In the genomic region with DNA sequence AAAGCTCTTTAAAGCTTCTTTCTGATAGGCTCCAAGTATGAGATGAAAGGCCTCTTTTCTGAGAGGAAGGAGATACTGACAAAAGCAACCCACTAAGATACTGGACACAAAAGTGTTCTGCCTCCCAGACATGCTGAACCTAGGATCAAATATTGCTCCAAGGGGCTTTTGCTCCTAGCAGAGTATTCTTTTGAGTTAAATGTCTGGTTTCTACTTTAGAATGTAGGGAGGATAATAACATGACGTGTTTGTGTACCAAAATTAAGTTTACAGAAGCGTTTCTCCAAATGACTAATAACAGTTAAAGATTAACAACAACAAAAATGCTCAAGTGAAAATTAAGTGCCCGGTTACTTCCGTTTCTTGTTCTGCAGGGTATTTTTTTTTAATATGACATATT, we compare ENCODE assay signal across 22 cellular contexts.
DNase-seq lines count a peak whose midpoint lies in the region; ATAC-seq and TF ChIP-seq lines count a peak whose summit lies in the region.
"Had no signal": no experiment of that assay in that cellular context is flagged by ENCODE, and none has a peak within 500 bp of the region (broad histone marks: within the 10 kb centered on the region; RNA-seq: fewer than 3 reads in every experiment).

No MANE protein-coding gene starts in this region.

- no peaks in the 10 kb centered on the region for H3K9me3 ChIP-seq in hepatocyte (ENCODE audit: low read depth)
- no peaks in the 10 kb centered on the region for H3K9me3 ChIP-seq in lower lobe of right lung
- H3K9me3 ChIP-seq in heart right ventricle, result peaks cover 0 to 18% (median 0%) of the 10 kb centered on the region in 11 donors
- H3K9me3 ChIP-seq: sigmoid colon, SJSA1, tibial nerve had no signal

- WGBS in hepatocyte (ENCODE audit: low lambda C conversion rate, missing lambda C conversion rate), result 62% methylated on average over 4 of the region's 4 CpGs
- 60 to 75% methylated on average over 4 of the region's 4 CpGs for WGBS in heart right ventricle, 2 donors

- no peaks in the 10 kb centered on the region for H3K9me2 ChIP-seq in hepatocyte (replicated peaks; ENCODE audit: insufficient read depth)

- H3K27me3 ChIP-seq in hepatocyte, result no peaks in the 10 kb centered on the region
- no peaks in the 10 kb centered on the region for H3K27me3 ChIP-seq in lower lobe of right lung (ENCODE audit: low read depth)
- H3K27me3 ChIP-seq in heart right ventricle, result no peaks in the 10 kb centered on the region
- H3K27me3 ChIP-seq: cardiac muscle cell, sigmoid colon, SJSA1, tibial nerve had no signal

- no peaks in the 10 kb centered on the region for H3K79me2 ChIP-seq in hepatocyte
- H3K79me2 ChIP-seq: parathyroid adenoma had no signal

- H3K27ac ChIP-seq in hepatocyte (no peak overlapping the region), lower lobe of right lung (no peak overlapping the region), heart right ventricle (no peak overlapping the region)
- H3K27ac ChIP-seq: cardiac muscle cell, parathyroid adenoma, sigmoid colon, SJSA1, tibial nerve, WERI-Rb-1 had no signal

- H4K20me1 ChIP-seq in hepatocyte (ENCODE audit: insufficient read depth, poor library complexity, severe bottlenecking), result no peaks in the 10 kb centered on the region

- peak; percentile 18 for DNase-seq in DMS53 (lab: John Stamatoyannopoulos, UW)
- no peak for DNase-seq in hepatocyte (ENCODE audit: low spot score)
- no peak for DNase-seq in lower lobe of right lung
- DNase-seq in activated T-cell treated with anti-CD3 and anti-CD28 coated beads, Interleukin-2, amount 50 U/mL, for 1 hour, result no peak
- DNase-seq in heart right ventricle, result no peak
- DNase-seq: activated CD8-positive, alpha-beta memory T cell treated with anti-CD3 and anti-CD28 coated beads for 24 hours; CD8-positive, alpha-beta memory T cell; DMS79 treated with DMSO at 0.1 percent for 48 hours; hypothalamus; islet precursor cell; NCI-H2171 treated with DMSO at 0.1 percent for 48 hours; sigmoid colon; stimulated activated naive CD4-positive, alpha-beta T cell treated with Interleukin-2 at 50 U/mL for 16 hours; WERI-Rb-1 had no signal

- H3K4me3 ChIP-seq in hepatocyte (no peak overlapping the region), lower lobe of right lung (no peak overlapping the region), heart right ventricle (no peak overlapping the region)
- H3K4me3 ChIP-seq: cardiac muscle cell, sigmoid colon, SJSA1, tibial nerve had no signal

- peak overlapping the region; percentile 50 for H2AFZ ChIP-seq in hepatocyte
- H2AFZ ChIP-seq: parathyroid adenoma had no signal

- TF ChIP-seq CTCF in hepatocyte (IDR thresholded peaks at IDR 0.05; ENCODE audit: poor library complexity), result no peak
- no peak for TF ChIP-seq CTCF in lower lobe of right lung (IDR thresholded peaks at IDR 0.05)
- TF ChIP-seq CTCF in heart right ventricle (IDR thresholded peaks at IDR 0.05), result no peak

- H3K36me3 ChIP-seq in hepatocyte (replicated peaks; ENCODE audit: insufficient read depth, low read depth), result no peaks in the 10 kb centered on the region
- no peaks in the 10 kb centered on the region for H3K36me3 ChIP-seq in lower lobe of right lung
- H3K36me3 ChIP-seq in heart right ventricle, result no peaks in the 10 kb centered on the region
- H3K36me3 ChIP-seq: cardiac muscle cell, sigmoid colon, SJSA1, tibial nerve, WERI-Rb-1 had no signal

- intact Hi-C loops in lower lobe of right lung (cut with DNase I) (no loop called here), heart right ventricle (cut with DNase I) (no loop called here)

- H3K4me2 ChIP-seq in hepatocyte, result peak overlapping the region; percentile 29

- ATAC-seq in GM19372 (IDR thresholded peaks at IDR 0.05; ENCODE audit: low read depth, unreplicated experiment) (peak; percentile 68), HG03354 (IDR thresholded peaks at IDR 0.05; ENCODE audit: poor library complexity, severe bottlenecking, unreplicated experiment) (peak; percentile 62), lower lobe of right lung (no peak), heart right ventricle (no peak), HG03196 (IDR thresholded peaks at IDR 0.05; ENCODE audit: unreplicated experiment) (no peak)
- ATAC-seq: HCT116 had no signal

- H3K4me1 ChIP-seq in hepatocyte (ENCODE audit: insufficient read depth) (peaks cover 4% of the 10 kb centered on the region), lower lobe of right lung (no peaks in the 10 kb centered on the region), heart right ventricle (no peaks in the 10 kb centered on the region)
- H3K4me1 ChIP-seq: parathyroid adenoma, sigmoid colon, SJSA1, tibial nerve had no signal

Comparison
In these comparisons a context has a peak if more than half of its experiments do, and no peak if none do; other contexts are left out.
1. ATAC-seq: peak in GM19372 (single experiment) and HG03354 (single experiment); none in lower lobe of right lung (0 of 2), heart right ventricle (0 of 8) and HG03196 (single experiment).